24 cellular contexts compared by ENCODE assay signal in the genomic region with DNA sequence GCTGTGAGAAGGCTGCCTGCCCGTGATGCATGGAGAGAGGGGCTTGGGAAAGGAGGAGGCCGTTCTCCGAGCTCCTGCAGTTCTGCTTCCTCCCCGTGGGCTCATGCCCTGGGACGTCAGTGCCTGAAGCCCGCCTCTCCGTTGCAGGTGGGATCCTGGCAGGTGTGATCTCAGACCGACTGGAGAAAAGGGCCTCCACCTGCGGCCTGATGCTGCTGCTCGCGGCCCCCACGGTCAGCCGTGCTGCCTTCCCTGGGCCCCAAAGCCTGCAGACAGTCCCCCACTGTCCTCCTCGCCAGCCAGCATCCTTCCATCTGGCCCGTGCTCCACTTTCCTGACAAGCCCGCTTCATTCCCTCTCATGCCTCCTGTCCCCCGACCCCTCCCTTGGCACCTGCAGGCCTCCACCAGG. TPM values are rescaled to one million over a fixed set of nuclear protein-coding genes. Genes with fewer than 3 reads are reported as not detected.
DNase-seq lines count a peak whose midpoint lies in the region; ATAC-seq and TF ChIP-seq lines count a peak whose summit lies in the region.
"Had no signal": no experiment of that assay in that cellular context is flagged by ENCODE, and none has a peak within 500 bp of the region (broad histone marks: within the 10 kb centered on the region; RNA-seq: fewer than 3 reads in every experiment).

No MANE protein-coding gene starts in this region.

- H3K36me3 ChIP-seq in lower lobe of right lung (peaks cover 76% of the 10 kb centered on the region), tibial artery (peaks cover 14 to 91% (median 52%) of the 10 kb centered on the region in 3 donors)

- H3K9me3 ChIP-seq in lower lobe of right lung = no peaks in the 10 kb centered on the region
- H3K9me3 ChIP-seq in tibial artery = no peaks in the 10 kb centered on the region
- H3K9me3 ChIP-seq: Caco-2 had no signal

- no peak overlapping the region for H3K4me3 Mint-ChIP-seq in activated CD8-positive, alpha-beta memory T cell treated with anti-CD3 and anti-CD28 coated beads, Interleukin-2, amount 10 ng/mL, durations not matched to agents 7 days and 5 days
- H3K4me3 Mint-ChIP-seq: CD14-positive monocyte; central memory CD8-positive, alpha-beta T cell; dendritic cell treated with granulocyte-macrophage colony-stimulating factor and Interleukin-4, amounts not matched to agents 40 ng/mL and 50 ng/mL, for 4 days; natural killer cell; stimulated activated effector memory CD8-positive, alpha-beta T cell treated with anti-CD3 and anti-CD28 coated beads, Interleukin-12 subunit alpha, Interleukin-12 subunit beta, amount 100 ng/mL, for 72 hours; T-helper 2 cell treated with Interferon-gamma antibody and Interleukin-4, amounts not matched to agents 5 μg/mL and 100 μg/mL, for 36 hours had no signal

- intact Hi-C loops in lower lobe of right lung (cut with DNase I) (no loop called here), tibial artery (cut with DNase I; ENCODE audit: low total_unique reads) (no loop called here)

- H3K4me1 ChIP-seq in lower lobe of right lung = peaks cover 14% of the 10 kb centered on the region
- no peaks in the 10 kb centered on the region for H3K4me1 ChIP-seq in tibial artery
- H3K4me1 ChIP-seq: Caco-2 had no signal

- TF ChIP-seq CTCF in lower lobe of right lung (IDR thresholded peaks at IDR 0.05) (no peak), tibial artery (IDR thresholded peaks at IDR 0.05) (no peak)

- H3K27ac ChIP-seq in lower lobe of right lung = no peak overlapping the region
- H3K27ac ChIP-seq in tibial artery = no peak overlapping the region

- no peaks in the 10 kb centered on the region for H3K9me3 Mint-ChIP-seq in activated CD8-positive, alpha-beta memory T cell treated with anti-CD3 and anti-CD28 coated beads, Interleukin-2, amount 10 ng/mL, durations not matched to agents 7 days and 5 days (ENCODE audit: low read depth)
- H3K9me3 Mint-ChIP-seq: activated T-helper 2 cell treated with anti-CD3 and anti-CD28 coated beads, Interferon-gamma antibody, Interleukin-2, Interleukin-4, amounts not matched to agents 10 μg/mL and 5 μg/mL and 100 μg/mL, durations not matched to agents 14 hours and 24 hours and 36 hours; CD14-positive monocyte; central memory CD8-positive, alpha-beta T cell; dendritic cell treated with granulocyte-macrophage colony-stimulating factor and Interleukin-4, amounts not matched to agents 40 ng/mL and 50 ng/mL, for 4 days; natural killer cell; stimulated activated effector memory CD8-positive, alpha-beta T cell treated with anti-CD3 and anti-CD28 coated beads, Interleukin-12 subunit alpha, Interleukin-12 subunit beta, amount 100 ng/mL, for 72 hours; T-helper 2 cell treated with Interferon-gamma antibody and Interleukin-4, amounts not matched to agents 5 μg/mL and 100 μg/mL, for 36 hours had no signal

- H3K4me3 ChIP-seq in lower lobe of right lung (no peak overlapping the region), tibial artery (no peak overlapping the region)
- H3K4me3 ChIP-seq: lung had no signal

- H3K27ac Mint-ChIP-seq in activated CD8-positive, alpha-beta memory T cell treated with anti-CD3 and anti-CD28 coated beads, Interleukin-2, amount 10 ng/mL, durations not matched to agents 7 days and 5 days = no peak overlapping the region
- H3K27ac Mint-ChIP-seq: activated T-helper 2 cell treated with anti-CD3 and anti-CD28 coated beads, Interferon-gamma antibody, Interleukin-2, Interleukin-4, amounts not matched to agents 10 μg/mL and 5 μg/mL and 100 μg/mL, durations not matched to agents 14 hours and 24 hours and 36 hours; dendritic cell treated with granulocyte-macrophage colony-stimulating factor and Interleukin-4, amounts not matched to agents 40 ng/mL and 50 ng/mL, for 4 days; natural killer cell; stimulated activated effector memory CD8-positive, alpha-beta T cell treated with anti-CD3 and anti-CD28 coated beads, Interleukin-12 subunit alpha, Interleukin-12 subunit beta, amount 100 ng/mL, for 72 hours; T-helper 2 cell treated with Interferon-gamma antibody and Interleukin-4, amounts not matched to agents 5 μg/mL and 100 μg/mL, for 36 hours had no signal

- no peaks in the 10 kb centered on the region for H3K27me3 ChIP-seq in lower lobe of right lung (ENCODE audit: low read depth)
- no peaks in the 10 kb centered on the region for H3K27me3 ChIP-seq in tibial artery

- H3K27me3 Mint-ChIP-seq in activated CD8-positive, alpha-beta memory T cell treated with anti-CD3 and anti-CD28 coated beads, Interleukin-2, amount 10 ng/mL, durations not matched to agents 7 days and 5 days = no peaks in the 10 kb centered on the region
- H3K27me3 Mint-ChIP-seq: central memory CD8-positive, alpha-beta T cell; dendritic cell treated with granulocyte-macrophage colony-stimulating factor and Interleukin-4, amounts not matched to agents 40 ng/mL and 50 ng/mL, for 4 days had no signal

- peak; percentile 12 for DNase-seq in activated T-cell treated with anti-CD3 and anti-CD28 coated beads, Interleukin-2, amount 50 U/mL, for 1 hour
- DNase-seq in activated T-cell treated with anti-CD3 and anti-CD28 coated beads for 4 hours = no peak
- peak; percentile 15 for DNase-seq in activated CD8-positive, alpha-beta memory T cell treated with anti-CD3 and anti-CD28 coated beads, Interleukin-2, amount 10 ng/mL, durations not matched to agents 7 days and 5 days
- peak; percentile 40 for DNase-seq in lower lobe of right lung
- peak; percentile 15 to 39 for DNase-seq in tibial artery
- no peak for DNase-seq in NOMO-1 (lab: John Stamatoyannopoulos, UW; ENCODE audit: unreplicated experiment in 2 of 2)
- DNase-seq in SHP77 treated with DMSO at 0.1 percent for 48 hours (lab: John Stamatoyannopoulos, UW) = no peak
- DNase-seq: activated CD4-positive, alpha-beta T cell treated with anti-CD3 and anti-CD28 coated beads for 4 hours; Kasumi-1; natural killer cell; NCI-H1417; NCI-H2081; NCI-H226; NCI-H82; SIG-M5 had no signal

- no peak for ATAC-seq in activated CD8-positive, alpha-beta memory T cell treated with anti-CD3 and anti-CD28 coated beads, Interleukin-2, amount 10 ng/mL, durations not matched to agents 7 days and 5 days
- ATAC-seq in lower lobe of right lung (no peak), GM18517 (IDR thresholded peaks at IDR 0.05; ENCODE audit: unreplicated experiment) (no peak)
- ATAC-seq: natural killer cell; stimulated activated effector memory CD8-positive, alpha-beta T cell treated with anti-CD3 and anti-CD28 coated beads, Interleukin-12 subunit alpha, Interleukin-12 subunit beta, amount 100 ng/mL, for 72 hours had no signal

- CTCF ChIA-PET in activated CD8-positive, alpha-beta memory T cell treated with anti-CD3 and anti-CD28 coated beads, Interleukin-2, amount 10 ng/mL, durations not matched to agents 7 days and 5 days (lab: Charles Lee) = interaction anchor here (0.9 kb wide), 1 partner anchor 1298 kb away, joined by 3 read pairs; no protein-coding TSS in a partner anchor

- H3K36me3 Mint-ChIP-seq in activated CD8-positive, alpha-beta memory T cell treated with anti-CD3 and anti-CD28 coated beads, Interleukin-2, amount 10 ng/mL, durations not matched to agents 7 days and 5 days = no peaks in the 10 kb centered on the region

- peaks cover 2% of the 10 kb centered on the region for H3K4me1 Mint-ChIP-seq in activated CD8-positive, alpha-beta memory T cell treated with anti-CD3 and anti-CD28 coated beads, Interleukin-2, amount 10 ng/mL, durations not matched to agents 7 days and 5 days
- H3K4me1 Mint-ChIP-seq: CD14-positive monocyte; central memory CD8-positive, alpha-beta T cell; stimulated activated effector memory CD8-positive, alpha-beta T cell treated with anti-CD3 and anti-CD28 coated beads, Interleukin-12 subunit alpha, Interleukin-12 subunit beta, amount 100 ng/mL, for 72 hours had no signal

RNA-seq across cellular contexts. Expression of a gene that starts 50.9 kb away (rescaled TPM):
- 10 to 100 TPM; 14.0 to 14.8 TPM for total RNA-seq in activated CD8-positive, alpha-beta memory T cell treated with anti-CD3 and anti-CD28 coated beads, Interleukin-2, amount 10 ng/mL, durations not matched to agents 7 days and 5 days
- total RNA-seq in lower lobe of right lung = 28.9 TPM

Comparison
In these comparisons a context has a peak if more than half of its experiments do, and no peak if none do; other contexts are left out.
1. DNase-seq: peak in activated T-cell treated with anti-CD3 and anti-CD28 coated beads, Interleukin-2, amount 50 U/mL, for 1 hour (single experiment), activated CD8-positive, alpha-beta memory T cell treated with anti-CD3 and anti-CD28 coated beads, Interleukin-2, amount 10 ng/mL, durations not matched to agents 7 days and 5 days (single experiment), lower lobe of right lung (single experiment) and tibial artery (2 of 2); none in activated T-cell treated with anti-CD3 and anti-CD28 coated beads for 4 hours (single experiment), NOMO-1 (0 of 2) and SHP77 treated with DMSO at 0.1 percent for 48 hours (single experiment).